In genomic region chr1:185971688-185972087, GRCh38 we compare ENCODE assay signal across 15 cellular contexts.
A peak's percentile ranks its signal among the peaks of the same experiment; 100 is the strongest.
DNase-seq lines count a peak whose midpoint lies in the region; ATAC-seq, FAIRE-seq and TF ChIP-seq lines count a peak whose summit lies in the region.
"Had no signal": no experiment of that assay in that cellular context is flagged by ENCODE, and none has a peak within 500 bp of the region (broad histone marks: within the 10 kb centered on the region; RNA-seq: fewer than 3 reads in every experiment).

No MANE protein-coding gene starts in this region.

- H3K79me2 ChIP-seq in astrocyte (ENCODE audit: insufficient read depth, low read length) (no peaks in the 10 kb centered on the region), keratinocyte (ENCODE audit: control insufficient read depth, insufficient read depth, low read length) (no peaks in the 10 kb centered on the region)

- peak overlapping the region; percentile 74 for H3K27ac ChIP-seq in astrocyte (ENCODE audit: low read depth, low read length)
- no peak overlapping the region for H3K27ac ChIP-seq in keratinocyte (ENCODE audit: control insufficient read depth, insufficient read depth, low read length)

- H3K4me1 Mint-ChIP-seq in astrocyte (ENCODE audit: low read depth, unreplicated experiment) = peaks cover 52% of the 10 kb centered on the region
- H3K4me1 Mint-ChIP-seq: CD4-positive, alpha-beta memory T cell had no signal

- no peak overlapping the region for H3K4me3 Mint-ChIP-seq in astrocyte (ENCODE audit: unreplicated experiment)
- H3K4me3 Mint-ChIP-seq: CD4-positive, alpha-beta memory T cell had no signal

- peak; percentile 80 for DNase-seq in HT1080 (ENCODE audit: low read depth)
- DNase-seq in astrocyte (ENCODE audit: low read depth) = peak; percentile 96
- DNase-seq in keratinocyte (ENCODE audit: low read depth, low spot score) = no peak
- peak; percentile 37 for DNase-seq in urothelium cell line (ENCODE audit: low spot score)
- DNase-seq in ecto neural progenitor cell (ENCODE audit: low spot score) = no peak
- DNase-seq: CD4-positive, alpha-beta memory T cell; GDM1; MV-4-11; NCI-H2171; stimulated activated naive CD8-positive, alpha-beta T cell treated with anti-CD3 and anti-CD28 coated beads, Interleukin-15, Interleukin-2, amounts not matched to agents 100 U/mL and 50 U/mL, for 24 hours had no signal

- H3K4me1 ChIP-seq in astrocyte (ENCODE audit: insufficient read depth, low read length) (peaks cover 47% of the 10 kb centered on the region), keratinocyte (ENCODE audit: control insufficient read depth, extremely low read depth, insufficient read depth, low read length) (peaks cover 7% of the 10 kb centered on the region)

- H3K9me3 ChIP-seq in astrocyte (ENCODE audit: insufficient read depth, low read depth, low read length) (no peaks in the 10 kb centered on the region), keratinocyte (ENCODE audit: control insufficient read depth, low read depth, low read length) (no peaks in the 10 kb centered on the region)

- H3K4me2 ChIP-seq in astrocyte (ENCODE audit: low read length) (peak overlapping the region; percentile 59), keratinocyte (ENCODE audit: control insufficient read depth, extremely low read depth, insufficient read depth, low read depth, low read length) (no peak overlapping the region)

- no peaks in the 10 kb centered on the region for H3K27me3 Mint-ChIP-seq in astrocyte (ENCODE audit: low read depth, unreplicated experiment)

- H4K20me1 ChIP-seq in astrocyte (ENCODE audit: insufficient read depth, low read length) (no peaks in the 10 kb centered on the region), keratinocyte (ENCODE audit: control insufficient read depth, extremely low read depth, insufficient read depth, low read length) (no peaks in the 10 kb centered on the region)

- H3K9ac ChIP-seq in astrocyte (ENCODE audit: low read length) (peak overlapping the region; percentile 47), keratinocyte (ENCODE audit: control insufficient read depth, extremely low read depth, insufficient read depth, low read length) (no peak overlapping the region)

- peaks cover 2% of the 10 kb centered on the region for H3K9me3 Mint-ChIP-seq in astrocyte (ENCODE audit: unreplicated experiment)
- H3K9me3 Mint-ChIP-seq: activated naive CD4-positive, alpha-beta T cell treated with anti-CD3 and anti-CD28 coated beads, Interleukin-2, amount 50 U/mL, for 72 hours; CD4-positive, alpha-beta memory T cell had no signal

- H3K36me3 ChIP-seq in astrocyte (ENCODE audit: insufficient read depth, low read length) (no peaks in the 10 kb centered on the region), keratinocyte (ENCODE audit: control insufficient read depth in 2 of 2, extremely low read depth in 1 of 2, insufficient read depth in 2 of 2, low read length in 2 of 2) (no peaks in the 10 kb centered on the region)

- H2AFZ ChIP-seq in astrocyte (ENCODE audit: low read depth, low read length) = no peak overlapping the region
- H2AFZ ChIP-seq in keratinocyte (ENCODE audit: control insufficient read depth, low read length) = no peak overlapping the region

- TF ChIP-seq CTCF in astrocyte (IDR thresholded peaks at IDR 0.05; ENCODE audit: insufficient read depth, low read depth, low read length) (no peak), keratinocyte (optimal IDR thresholded peaks at IDR 0.05 in 1 of 3, IDR thresholded peaks at IDR 0.05 in 1 of 3, conservative IDR thresholded peaks at IDR 0.05 in 1 of 3; ENCODE audit: extremely low read depth in 1 of 3, insufficient read depth in 2 of 3, low read length in 3 of 3) (no peak)

- dilution Hi-C loops in keratinocyte (cut with MboI; ENCODE audit: extremely low pct_ligation_motif_present, low sequenced_read_pairs) = no loop called here

- ATAC-seq in HG03108 (IDR thresholded peaks at IDR 0.05; ENCODE audit: unreplicated experiment) = no peak
- ATAC-seq in GM19467 (IDR thresholded peaks at IDR 0.05; ENCODE audit: unreplicated experiment) = no peak
- ATAC-seq: activated CD4-positive, CD25-positive, alpha-beta regulatory T cell treated with anti-CD3 and anti-CD28 coated beads, Interleukin-2, amount 50 U/mL, for 24 hours; activated naive CD4-positive, alpha-beta T cell treated with anti-CD3 and anti-CD28 coated beads, Interleukin-2, amount 50 U/mL, for 72 hours; stimulated activated naive CD8-positive, alpha-beta T cell treated with anti-CD3 and anti-CD28 coated beads, Interleukin-15, Interleukin-2, amounts not matched to agents 100 U/mL and 50 U/mL, for 24 hours had no signal

- FAIRE-seq in astrocyte (lab: Jason Lieb, UNC) (peak; percentile 99), keratinocyte (lab: Jason Lieb, UNC) (peak; percentile 20), urothelium cell line (lab: Jason Lieb, UNC) (no peak)
- FAIRE-seq: GM18507 had no signal

- no peak overlapping the region for H3K4me3 ChIP-seq in astrocyte (ENCODE audit: insufficient read depth, low read depth, low read length)
- no peak overlapping the region for H3K4me3 ChIP-seq in keratinocyte (ENCODE audit: control insufficient read depth in 2 of 3, extremely low read depth in 1 of 3, insufficient read depth in 2 of 3, low read depth in 1 of 3, low read length in 3 of 3)

- no peaks in the 10 kb centered on the region for H3K9me1 ChIP-seq in keratinocyte (ENCODE audit: control insufficient read depth, extremely low read depth, insufficient read depth, low read length)

- peak overlapping the region; percentile 98 for H3K27ac Mint-ChIP-seq in astrocyte (ENCODE audit: unreplicated experiment)
- H3K27ac Mint-ChIP-seq: activated naive CD4-positive, alpha-beta T cell treated with anti-CD3 and anti-CD28 coated beads, Interleukin-2, amount 50 U/mL, for 72 hours; CD4-positive, alpha-beta memory T cell had no signal

- no peaks in the 10 kb centered on the region for H3K36me3 Mint-ChIP-seq in astrocyte (ENCODE audit: low read depth, unreplicated experiment)
- H3K36me3 Mint-ChIP-seq: activated naive CD4-positive, alpha-beta T cell treated with anti-CD3 and anti-CD28 coated beads, Interleukin-2, amount 50 U/mL, for 72 hours; CD4-positive, alpha-beta memory T cell had no signal

- H3K27me3 ChIP-seq in astrocyte (ENCODE audit: insufficient read depth, low read length) (no peaks in the 10 kb centered on the region), keratinocyte (ENCODE audit: control insufficient read depth, extremely low read depth, insufficient read depth, low read length) (no peaks in the 10 kb centered on the region)

Comparison
In these comparisons a context has a peak if more than half of its experiments do, and no peak if none do; other contexts are left out.
1. DNase-seq: peak in HT1080 (single experiment), astrocyte (single experiment) and urothelium cell line (single experiment); none in keratinocyte (single experiment) and ecto neural progenitor cell (single experiment).